In the genomic region with DNA sequence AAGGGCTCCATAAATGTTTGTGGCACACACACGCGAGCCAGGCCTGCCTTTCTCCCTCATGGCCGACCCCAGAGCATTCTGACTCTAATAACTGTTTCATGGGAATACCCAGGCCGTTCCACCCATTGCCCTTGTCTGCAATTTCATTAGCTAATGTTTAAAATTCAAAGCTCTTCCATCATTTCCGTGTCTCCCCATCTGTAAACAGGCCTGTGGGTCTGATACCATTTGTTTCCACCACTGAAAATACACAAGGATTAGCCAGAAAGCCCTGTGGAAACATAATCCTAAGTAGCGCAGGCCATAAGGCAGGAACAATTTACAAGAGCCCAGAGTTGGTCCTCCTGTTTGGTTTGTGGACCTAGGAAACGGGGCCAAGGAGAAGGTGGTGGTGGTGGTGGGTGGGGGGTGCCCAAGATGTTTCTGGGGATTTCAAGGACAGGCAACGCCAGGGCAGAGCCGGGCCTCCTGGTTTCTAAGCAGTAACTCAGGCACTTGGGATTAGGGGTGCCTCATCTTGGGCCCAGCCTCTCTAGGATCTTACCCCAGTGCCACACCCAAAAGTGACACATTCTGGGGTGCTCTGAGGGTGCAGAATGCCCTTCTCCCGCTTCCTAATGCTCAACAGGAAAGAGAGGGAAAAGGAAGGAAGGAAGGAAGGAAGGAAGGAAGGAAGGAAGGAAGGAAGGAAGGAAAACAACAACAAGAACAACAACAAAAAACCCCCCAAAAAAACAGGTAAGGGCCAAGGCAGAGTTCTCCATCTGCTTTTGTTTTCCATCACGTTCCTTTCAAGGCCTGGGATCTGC, we compare ENCODE assay signal across 11 cellular contexts.
DNase-seq lines count a peak whose midpoint lies in the region; ATAC-seq and TF ChIP-seq lines count a peak whose summit lies in the region.
"Had no signal": no experiment of that assay in that cellular context is flagged by ENCODE, and none has a peak within 500 bp of the region (broad histone marks: within the 10 kb centered on the region; RNA-seq: fewer than 3 reads in every experiment).

No MANE protein-coding gene starts in this region.

- no peaks in the 10 kb centered on the region for H3K27me3 Mint-ChIP-seq in mesothelial cell of epicardium (ENCODE audit: low read depth)
- H3K27me3 Mint-ChIP-seq in stimulated activated memory B cell treated with anti-CD40 and anti-IgM and Interleukin-4, amounts not matched to agents 10 μg/mL and 1 μg/mL and 100 μg/mL, for 72 hours, result no peaks in the 10 kb centered on the region

- TF ChIP-seq EP300 in suprapubic skin (IDR thresholded peaks at IDR 0.05), result no peak

- H3K36me3 Mint-ChIP-seq in mesothelial cell of epicardium, result peaks cover 2% of the 10 kb centered on the region
- H3K36me3 Mint-ChIP-seq in stimulated activated memory B cell treated with anti-CD40 and anti-IgM and Interleukin-4, amounts not matched to agents 10 μg/mL and 1 μg/mL and 100 μg/mL, for 72 hours, result no peaks in the 10 kb centered on the region

- peak; percentile 27 for DNase-seq in NCI-H1694 treated with DMSO at 0.1 percent for 48 hours (lab: John Stamatoyannopoulos, UW)
- no peak for DNase-seq in NCI-H1694 (lab: John Stamatoyannopoulos, UW)
- peak; percentile 32 for DNase-seq in amniotic epithelial cell (ENCODE audit: low read depth)
- DNase-seq in mesothelial cell of epicardium (ENCODE audit: low spot score in 2 of 2, unreplicated experiment in 2 of 2), result no peak
- DNase-seq in suprapubic skin (ENCODE audit: low spot score in 2 of 2), result no peak
- no peak for DNase-seq in T1000 (lab: John Stamatoyannopoulos, UW)
- DNase-seq: GDM1; stimulated activated naive CD4-positive, alpha-beta T cell had no signal

- no peak for TF ChIP-seq CTCF in mesothelial cell of epicardium (IDR thresholded peaks at IDR 0.05; ENCODE audit: unreplicated experiment)
- no peak for TF ChIP-seq CTCF in suprapubic skin (IDR thresholded peaks at IDR 0.05)

- no peak for ATAC-seq in HG02938 (IDR thresholded peaks at IDR 0.05; ENCODE audit: unreplicated experiment)
- no peak for ATAC-seq in stimulated activated memory B cell treated with anti-CD40 and anti-IgM and Interleukin-4, amounts not matched to agents 10 μg/mL and 1 μg/mL and 100 μg/mL, for 72 hours

- peaks cover 97% of the 10 kb centered on the region for H3K4me1 ChIP-seq in suprapubic skin

- H3K4me1 Mint-ChIP-seq in mesothelial cell of epicardium, result peaks cover 98% of the 10 kb centered on the region
- H3K4me1 Mint-ChIP-seq in stimulated activated memory B cell treated with anti-CD40 and anti-IgM and Interleukin-4, amounts not matched to agents 10 μg/mL and 1 μg/mL and 100 μg/mL, for 72 hours, result peaks cover 42% of the 10 kb centered on the region

- no peaks in the 10 kb centered on the region for H3K9me3 ChIP-seq in suprapubic skin

- no peak for TF ChIP-seq POLR2A in suprapubic skin (IDR thresholded peaks at IDR 0.05)

- no peaks in the 10 kb centered on the region for H3K36me3 ChIP-seq in suprapubic skin

- peak overlapping the region; percentile 74 for H3K27ac Mint-ChIP-seq in mesothelial cell of epicardium
- no peak overlapping the region for H3K27ac Mint-ChIP-seq in stimulated activated memory B cell treated with anti-CD40 and anti-IgM and Interleukin-4, amounts not matched to agents 10 μg/mL and 1 μg/mL and 100 μg/mL, for 72 hours

- H3K9me3 Mint-ChIP-seq in mesothelial cell of epicardium, result no peaks in the 10 kb centered on the region
- no peaks in the 10 kb centered on the region for H3K9me3 Mint-ChIP-seq in stimulated activated memory B cell treated with anti-CD40 and anti-IgM and Interleukin-4, amounts not matched to agents 10 μg/mL and 1 μg/mL and 100 μg/mL, for 72 hours

- H3K27ac ChIP-seq in suprapubic skin, result peak overlapping the region; percentile 17
- H3K27ac ChIP-seq: 22Rv1 had no signal

- H3K4me3 Mint-ChIP-seq in mesothelial cell of epicardium, result no peak overlapping the region
- no peak overlapping the region for H3K4me3 Mint-ChIP-seq in stimulated activated memory B cell treated with anti-CD40 and anti-IgM and Interleukin-4, amounts not matched to agents 10 μg/mL and 1 μg/mL and 100 μg/mL, for 72 hours

- no peak overlapping the region for H3K4me3 ChIP-seq in suprapubic skin

- no peaks in the 10 kb centered on the region for H3K27me3 ChIP-seq in suprapubic skin

- WGBS in suprapubic skin, result 70% methylated on average over 11 of the region's 11 CpGs

Comparison
In these comparisons a context has a peak if more than half of its experiments do, and no peak if none do; other contexts are left out.
1. DNase-seq: peak in NCI-H1694 treated with DMSO at 0.1 percent for 48 hours (single experiment) and amniotic epithelial cell (single experiment); none in NCI-H1694 (single experiment), mesothelial cell of epicardium (0 of 2), suprapubic skin (0 of 2) and T1000 (single experiment).